In genomic region chr4:169948271-169948670, GRCh38 we compare ENCODE assay signal across 30 cellular contexts.
"Had no signal": no experiment of that assay in that cellular context is flagged by ENCODE, and none has a peak within 500 bp of the region (broad histone marks: within the 10 kb centered on the region; RNA-seq: fewer than 3 reads in every experiment).

No MANE protein-coding gene starts in this region.

- H3K9ac ChIP-seq: neural progenitor cell, parathyroid adenoma had no signal

- H3K4me2 ChIP-seq: hepatocyte, neural progenitor cell, smooth muscle cell had no signal

- H3K4me3 Mint-ChIP-seq: mesothelial cell of epicardium; natural killer cell; nephron progenitor cell; neural progenitor cell; stimulated activated memory B cell treated with anti-CD40 and anti-IgM and Interleukin-4, amounts not matched to agents 10 μg/mL and 1 μg/mL and 100 μg/mL, for 72 hours; stimulated activated naive CD8-positive, alpha-beta T cell treated with anti-CD3 and anti-CD28 coated beads, Interleukin-15, amount 100 ng/mL, for 72 hours had no signal

- H3K4me3 ChIP-seq: hepatocyte, left lung, lower lobe of right lung, neural progenitor cell, psoas muscle, right atrium auricular region, right lobe of liver, smooth muscle cell, tibial nerve, upper lobe of left lung, vagina had no signal

- DNase-seq: kidney glomerular epithelial cell; left colon; left lung; lower lobe of right lung; mammary epithelial cell; mesenchymal stem cell; naive B cell; natural killer cell; nephron progenitor cell; occipital lobe; psoas muscle; right lobe of liver; stimulated activated CD4-positive, alpha-beta T cell treated with anti-CD3 and anti-CD28 coated beads, Interleukin-1b, Interleukin-23, amount 100 ng/mL, for 48 hours; stimulated activated CD4-positive, alpha-beta T cell treated with anti-CD3 and anti-CD28 coated beads, Interleukin-2, amount 100 ng/mL, for 48 hours; stimulated activated CD4-positive, alpha-beta T cell treated with anti-CD3 and anti-CD28 coated beads, Interleukin-4, amount 100 ng/mL, for 4 hours; stimulated activated CD8-positive, alpha-beta memory T cell treated with anti-CD3 and anti-CD28 coated beads, Interleukin-4, amount 100 ng/mL, for 48 hours; stimulated activated naive CD4-positive, alpha-beta T cell treated with Interleukin-2 at 50 U/mL for 16 hours; stimulated activated naive CD8-positive, alpha-beta T cell treated with anti-CD3 and anti-CD28 coated beads, Interleukin-15, amount 100 ng/mL, for 72 hours; substantia nigra; upper lobe of left lung had no signal

- H3K4me1 ChIP-seq: left lung, lower lobe of right lung, neural progenitor cell, parathyroid adenoma, psoas muscle, right atrium auricular region, right lobe of liver, upper lobe of left lung, vagina had no signal

- H3K36me3 ChIP-seq: left lung, lower lobe of right lung, neural progenitor cell, neutrophil, right atrium auricular region, right lobe of liver, tibial nerve, upper lobe of left lung, vagina had no signal

- H3K36me3 Mint-ChIP-seq: mesothelial cell of epicardium; naive B cell; natural killer cell; neural progenitor cell; stimulated activated memory B cell treated with anti-CD40 and anti-IgM and Interleukin-4, amounts not matched to agents 10 μg/mL and 1 μg/mL and 100 μg/mL, for 72 hours had no signal

- H3K9me3 Mint-ChIP-seq: mesothelial cell of epicardium; natural killer cell; stimulated activated memory B cell treated with anti-CD40 and anti-IgM and Interleukin-4, amounts not matched to agents 10 μg/mL and 1 μg/mL and 100 μg/mL, for 72 hours; stimulated activated naive CD8-positive, alpha-beta T cell treated with anti-CD3 and anti-CD28 coated beads, Interleukin-15, amount 100 ng/mL, for 72 hours had no signal

- H3K4me1 Mint-ChIP-seq: neural progenitor cell had no signal

- H3K79me2 ChIP-seq: hepatocyte, parathyroid adenoma had no signal

- H3K27ac Mint-ChIP-seq: mesothelial cell of epicardium; natural killer cell; nephron progenitor cell; neural progenitor cell; stimulated activated memory B cell treated with anti-CD40 and anti-IgM and Interleukin-4, amounts not matched to agents 10 μg/mL and 1 μg/mL and 100 μg/mL, for 72 hours; stimulated activated naive CD8-positive, alpha-beta T cell treated with anti-CD3 and anti-CD28 coated beads, Interleukin-15, amount 100 ng/mL, for 72 hours had no signal

- ATAC-seq: left colon; left lung; lower lobe of right lung; natural killer cell; psoas muscle; right lobe of liver; stimulated activated memory B cell treated with anti-CD40 and anti-IgM and Interleukin-4, amounts not matched to agents 10 μg/mL and 1 μg/mL and 100 μg/mL, for 72 hours; stimulated activated naive CD8-positive, alpha-beta T cell treated with anti-CD3 and anti-CD28 coated beads, Interleukin-15, amount 100 ng/mL, for 72 hours had no signal

- H3K27me3 ChIP-seq: hepatocyte, left lung, neural progenitor cell, right atrium auricular region, right lobe of liver, tibial nerve, upper lobe of left lung, vagina had no signal

- H3K9me3 ChIP-seq: left lung, lower lobe of right lung, neutrophil, psoas muscle, right atrium auricular region, right lobe of liver, tibial nerve, upper lobe of left lung, vagina had no signal

- H3K27ac ChIP-seq: hepatocyte, left lung, lower lobe of right lung, neural progenitor cell, neutrophil, parathyroid adenoma, psoas muscle, right atrium auricular region, right lobe of liver, tibial nerve, upper lobe of left lung, vagina had no signal

- H2AFZ ChIP-seq: hepatocyte, neural progenitor cell, parathyroid adenoma had no signal

- H3K27me3 Mint-ChIP-seq: stimulated activated naive CD8-positive, alpha-beta T cell treated with anti-CD3 and anti-CD28 coated beads, Interleukin-15, amount 100 ng/mL, for 72 hours had no signal
